ENCODE assay signal across 24 cellular contexts in the genomic region with DNA sequence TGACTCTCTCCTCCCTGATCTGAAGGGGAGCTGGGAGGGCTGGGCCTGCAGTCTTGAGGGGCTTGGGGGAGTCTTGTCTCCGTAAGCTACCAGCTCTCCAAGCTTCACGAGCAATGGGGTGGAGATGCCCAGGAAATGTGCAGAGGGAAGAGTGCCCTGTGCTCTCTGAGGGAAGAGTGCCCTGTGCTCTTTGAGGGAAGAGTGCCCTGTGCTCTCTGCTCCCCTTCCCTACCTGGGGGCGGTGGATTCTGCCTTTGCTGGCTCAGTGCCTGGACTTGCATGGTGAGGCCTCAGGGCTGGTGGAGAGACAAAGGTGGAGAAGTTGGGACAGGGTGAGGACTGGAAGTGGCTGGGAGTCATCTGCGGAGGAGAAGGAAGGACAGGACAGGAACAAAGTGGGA.
"Had no signal": no experiment of that assay in that cellular context is flagged by ENCODE, and none has a peak within 500 bp of the region (broad histone marks: within the 10 kb centered on the region; RNA-seq: fewer than 3 reads in every experiment).

No MANE protein-coding gene starts in this region.

- H3K9me3 ChIP-seq: left lung, neutrophil, thyroid gland had no signal

- DNase-seq: activated CD4-positive, alpha-beta T cell treated with anti-CD3 and anti-CD28 coated beads for 4 hours; activated CD4-positive, alpha-beta T cell treated with anti-CD3 and anti-CD28 coated beads, Interleukin-2, amount 50 U/mL, for 48 hours; activated CD4-positive, CD25-positive, alpha-beta regulatory T cell; activated CD8-positive, alpha-beta memory T cell treated with anti-CD3 and anti-CD28 coated beads, Interleukin-2, amount 50 U/mL, for 48 hours; activated naive CD4-positive, alpha-beta T cell treated with anti-CD3 and anti-CD28 coated beads for 36 hours; activated naive CD8-positive, alpha-beta T cell treated with anti-CD3 and anti-CD28 coated beads, Interleukin-2, amount 50 U/mL, for 24 hours; activated T-cell treated with anti-CD3 and anti-CD28 coated beads, Interleukin-2, amount 50 U/mL, for 4 hours; caudate nucleus; effector memory CD4-positive, alpha-beta T cell; foreskin melanocyte; glutamatergic neuron; immature natural killer cell; midbrain; natural killer cell; stimulated activated CD4-positive, alpha-beta T cell treated with anti-CD3 and anti-CD28 coated beads, Interleukin-4, amount 100 ng/mL, for 24 hours; stimulated activated naive CD8-positive, alpha-beta T cell treated with anti-CD3 and anti-CD28 coated beads, Interleukin-15, Interleukin-2, amounts not matched to agents 100 U/mL and 50 U/mL, for 24 hours; SW 1271; thyroid gland had no signal

- H3K4me1 Mint-ChIP-seq: activated naive CD8-positive, alpha-beta T cell treated with anti-CD3 and anti-CD28 coated beads, Interleukin-2, amount 50 U/mL, for 24 hours; immature natural killer cell; natural killer cell; T-helper 17 cell had no signal

- H3K4me3 ChIP-seq: hepatocyte, left lung, thyroid gland had no signal

- H3K27me3 ChIP-seq: hepatocyte, thyroid gland had no signal

- H3K79me2 ChIP-seq: hepatocyte, parathyroid adenoma had no signal

- ATAC-seq: activated naive CD8-positive, alpha-beta T cell treated with anti-CD3 and anti-CD28 coated beads, Interleukin-2, amount 50 U/mL, for 24 hours; activated T-cell treated with anti-CD3 and anti-CD28 coated beads, Interleukin-2, amount 50 U/mL, for 4 hours; left lung; natural killer cell; stimulated activated naive CD8-positive, alpha-beta T cell treated with anti-CD3 and anti-CD28 coated beads, Interleukin-15, Interleukin-2, amounts not matched to agents 100 U/mL and 50 U/mL, for 24 hours; T-helper 17 cell had no signal

- H3K27ac Mint-ChIP-seq: activated naive CD4-positive, alpha-beta T cell treated with anti-CD3 and anti-CD28 coated beads for 36 hours; activated naive CD8-positive, alpha-beta T cell treated with anti-CD3 and anti-CD28 coated beads, Interleukin-2, amount 50 U/mL, for 24 hours; activated T-helper 2 cell treated with anti-CD3 and anti-CD28 coated beads, Interferon-gamma antibody, Interleukin-2, Interleukin-4, amounts not matched to agents 10 μg/mL and 5 μg/mL and 100 μg/mL, durations not matched to agents 14 hours and 24 hours and 36 hours; immature natural killer cell; natural killer cell; T-helper 17 cell had no signal

- H3K36me3 ChIP-seq: left lung, neutrophil, thyroid gland had no signal

- H3K9ac ChIP-seq: parathyroid adenoma had no signal

- H2AFZ ChIP-seq: hepatocyte, parathyroid adenoma had no signal

- H3K4me3 Mint-ChIP-seq: activated naive CD4-positive, alpha-beta T cell treated with anti-CD3 and anti-CD28 coated beads for 36 hours; activated naive CD8-positive, alpha-beta T cell treated with anti-CD3 and anti-CD28 coated beads, Interleukin-2, amount 50 U/mL, for 24 hours; activated T-cell treated with anti-CD3 and anti-CD28 coated beads, Interleukin-2, amount 50 U/mL, for 4 hours; immature natural killer cell; natural killer cell; T-helper 17 cell had no signal

- H3K36me3 Mint-ChIP-seq: immature natural killer cell, natural killer cell had no signal

- H3K4me1 ChIP-seq: left lung, parathyroid adenoma, thyroid gland had no signal

- H3K4me2 ChIP-seq: hepatocyte had no signal

- H3K27ac ChIP-seq: hepatocyte, left lung, neutrophil, parathyroid adenoma, thyroid gland had no signal

- H3K9me3 Mint-ChIP-seq: activated naive CD4-positive, alpha-beta T cell treated with anti-CD3 and anti-CD28 coated beads for 36 hours; activated naive CD8-positive, alpha-beta T cell treated with anti-CD3 and anti-CD28 coated beads, Interleukin-2, amount 50 U/mL, for 24 hours; activated T-cell treated with anti-CD3 and anti-CD28 coated beads, Interleukin-2, amount 50 U/mL, for 4 hours; activated T-helper 2 cell treated with anti-CD3 and anti-CD28 coated beads, Interferon-gamma antibody, Interleukin-2, Interleukin-4, amounts not matched to agents 10 μg/mL and 5 μg/mL and 100 μg/mL, durations not matched to agents 14 hours and 24 hours and 36 hours; immature natural killer cell; natural killer cell had no signal
